In genomic region chr5:62354028-62354874, GRCh38 we compare ENCODE assay signal across 1 cellular context.
TF ChIP-seq lines count a peak whose summit lies in the region.

No MANE protein-coding gene starts in this region.

TF ChIP-seq in SK-N-SH treated with all-trans-retinoic acid at 6 μM for 48 hours, 23 proteins besides CTCF, POLR2A, EP300 and RAD21 (continued from another document):
- TF ChIP-seq POU6F1 (CRISPR knock-in tag; IDR thresholded peaks at IDR 0.05; ENCODE audit: borderline replicate concordance, low read depth) (no peak), ZNF70 (CRISPR knock-in tag; IDR thresholded peaks at IDR 0.05) (no peak), OSR1 (CRISPR knock-in tag; IDR thresholded peaks at IDR 0.05) (no peak), ZFP30 (CRISPR knock-in tag; IDR thresholded peaks at IDR 0.05) (no peak), SNAI2 (CRISPR knock-in tag; IDR thresholded peaks at IDR 0.05) (no peak), CSRNP3 (CRISPR knock-in tag; IDR thresholded peaks at IDR 0.05) (no peak), CSDC2 (CRISPR knock-in tag; IDR thresholded peaks at IDR 0.05) (no peak), CREB5 (CRISPR knock-in tag; IDR thresholded peaks at IDR 0.05; ENCODE audit: low read depth) (no peak), ESRRG (CRISPR knock-in tag; IDR thresholded peaks at IDR 0.05) (no peak), GLIS3 (CRISPR knock-in tag; IDR thresholded peaks at IDR 0.05) (no peak)
TF ChIP-seq in SK-N-SH treated with all-trans-retinoic acid at 6 μM for 48 hours: peak in this region for 0.
